17 cellular contexts compared by ENCODE assay signal in the genomic region with DNA sequence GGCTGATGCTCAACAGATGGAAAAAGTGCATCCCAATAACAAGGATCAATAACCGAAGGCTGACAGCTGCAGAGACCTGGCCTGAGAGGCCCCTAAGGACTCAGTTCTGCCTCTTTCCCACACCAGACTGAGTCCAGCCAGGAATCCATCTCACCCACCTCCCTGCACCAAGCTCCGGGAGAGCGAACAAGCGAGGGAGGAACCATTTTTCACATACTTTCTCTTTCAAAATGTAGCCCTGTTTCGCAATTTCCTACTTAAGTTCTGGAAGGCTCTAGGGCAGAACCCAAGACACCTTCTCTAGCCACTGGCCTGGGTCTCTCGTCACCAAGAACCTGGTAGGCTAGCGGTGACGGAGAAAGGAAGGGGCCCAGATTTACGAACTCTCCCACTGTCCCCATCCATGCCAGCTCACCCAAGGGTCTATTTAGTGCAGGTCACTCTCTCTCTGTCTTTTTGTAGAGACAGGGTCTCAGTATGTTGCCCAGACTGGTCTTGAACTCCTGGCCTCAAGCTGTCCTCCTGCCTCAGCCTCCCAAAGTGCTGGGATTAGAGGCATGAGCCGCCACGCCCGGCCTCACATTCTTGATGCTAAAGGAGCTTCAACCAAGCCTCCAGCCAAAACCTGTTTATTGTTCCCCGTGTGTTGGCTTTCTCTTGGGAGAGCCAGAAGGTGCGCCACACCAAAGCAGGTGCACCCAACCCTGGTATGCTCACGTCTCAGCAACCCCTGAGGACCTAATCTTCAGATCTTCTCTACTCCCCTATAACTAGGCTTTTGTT.
DNase-seq lines count a peak whose midpoint lies in the region; ATAC-seq and TF ChIP-seq lines count a peak whose summit lies in the region.
"Had no signal": no experiment of that assay in that cellular context is flagged by ENCODE, and none has a peak within 500 bp of the region (broad histone marks: within the 10 kb centered on the region; RNA-seq: fewer than 3 reads in every experiment).

No MANE protein-coding gene starts in this region.

- TF ChIP-seq CTCF in WI38 (IDR thresholded peaks at IDR 0.05; ENCODE audit: low read depth, low read length) (no peak), foreskin fibroblast (IDR thresholded peaks at IDR 0.05; ENCODE audit: low read depth, low read length) (no peak), tibial artery (IDR thresholded peaks at IDR 0.05) (no peak)

- no peaks in the 10 kb centered on the region for H3K9me3 ChIP-seq in tibial artery

- H3K27ac ChIP-seq in tibial artery, result peak overlapping the region; percentile 6 to 55
- H3K27ac ChIP-seq: foreskin keratinocyte had no signal

- DNase-seq in GM04503 (ENCODE audit: low read depth) (peak; percentile 47), foreskin fibroblast (peak; percentile 9 to 35), tibial artery (no peak), NCI-H146 treated with DMSO at 0.1 percent for 48 hours (lab: John Stamatoyannopoulos, UW; ENCODE audit: unreplicated experiment) (no peak)
- DNase-seq: activated CD4-positive, alpha-beta T cell treated with anti-CD3 and anti-CD28 coated beads for 36 hours; activated CD8-positive, alpha-beta memory T cell treated with anti-CD3 and anti-CD28 coated beads, Interleukin-2, amount 50 U/mL, for 48 hours; activated naive CD4-positive, alpha-beta T cell treated with anti-CD3 and anti-CD28 coated beads, Interleukin-2, amount 10 ng/mL, durations not matched to agents 7 days and 5 days; CD4-positive, alpha-beta memory T cell; foreskin keratinocyte; HCEC 1CT; naive thymus-derived CD8-positive, alpha-beta T cell; NCI-H1417 had no signal

- H3K4me3 ChIP-seq in WI38 (ENCODE audit: low read depth, low read length) (0 out of 2 replicates have a peak overlapping the region, but pooled peaks have one; percentile 5), foreskin fibroblast (ENCODE audit: low read depth in 1 of 2, low read length in 2 of 2) (no peak overlapping the region), tibial artery (no peak overlapping the region)
- H3K4me3 ChIP-seq: GM12878 had no signal

- intact Hi-C loops in tibial artery (cut with DNase I; ENCODE audit: low total_unique reads), result no loop called here

- no peaks in the 10 kb centered on the region for H3K36me3 ChIP-seq in tibial artery

- peaks cover 0 to 22% (median 8%) of the 10 kb centered on the region in 4 donors for H3K4me1 ChIP-seq in tibial artery
- H3K4me1 ChIP-seq: foreskin keratinocyte had no signal

- no peaks in the 10 kb centered on the region for H3K27me3 ChIP-seq in tibial artery

- ATAC-seq in GM19463 (IDR thresholded peaks at IDR 0.05; ENCODE audit: unreplicated experiment) (no peak), HG03108 (IDR thresholded peaks at IDR 0.05; ENCODE audit: unreplicated experiment) (no peak), GM21360 (IDR thresholded peaks at IDR 0.05; ENCODE audit: unreplicated experiment) (no peak)
- ATAC-seq: activated CD4-positive, alpha-beta T cell treated with anti-CD3 and anti-CD28 coated beads for 36 hours; foreskin keratinocyte; GM12878; naive thymus-derived CD8-positive, alpha-beta T cell had no signal

Comparison
In these comparisons a context has a peak if more than half of its experiments do, and no peak if none do; other contexts are left out.
1. DNase-seq: peak in GM04503 (single experiment) and foreskin fibroblast (2 of 2); none in tibial artery (0 of 2) and NCI-H146 treated with DMSO at 0.1 percent for 48 hours (single experiment).